Comparison of ENCODE assay signal across 9 cellular contexts in the genomic region with DNA sequence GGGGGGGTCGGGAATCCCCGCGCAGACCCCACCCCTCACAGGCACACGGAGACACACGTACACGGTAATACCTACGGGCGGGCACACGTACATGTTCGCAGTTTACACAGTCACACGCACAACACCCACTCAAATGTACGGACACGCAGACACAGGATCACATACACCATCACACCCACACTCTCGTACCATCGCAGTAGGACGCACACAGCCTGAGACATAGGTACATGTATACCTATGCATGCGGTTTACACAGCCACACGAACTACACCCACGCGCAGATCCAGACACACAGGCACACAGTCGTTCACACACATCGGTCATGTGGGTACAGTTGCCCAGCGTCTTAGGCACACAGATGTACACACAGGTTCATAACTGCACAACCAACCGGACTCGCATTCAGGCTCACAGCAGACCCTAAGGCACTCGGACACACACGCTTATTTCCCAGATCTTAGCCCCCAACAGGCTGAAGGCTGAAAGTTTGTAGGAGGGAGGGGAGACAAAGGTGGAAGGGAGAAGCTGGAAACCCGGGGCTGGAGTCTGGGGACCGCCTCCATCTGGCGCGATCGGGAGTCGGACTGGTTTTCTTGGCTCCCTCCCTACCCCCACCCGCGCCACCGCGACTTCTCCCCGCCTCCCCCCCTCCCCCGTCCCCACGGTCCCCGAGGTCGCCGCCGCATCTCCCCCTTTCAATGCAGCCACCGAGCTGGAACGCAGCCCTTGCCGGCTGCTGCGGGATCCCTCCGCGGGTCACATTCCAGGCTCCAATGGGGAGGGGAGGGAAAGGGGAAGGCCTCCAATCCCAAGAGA. TPM values are rescaled to one million over a fixed set of nuclear protein-coding genes. Genes with fewer than 3 reads are reported as not detected.
DNase-seq lines count a peak whose midpoint lies in the region; ATAC-seq, FAIRE-seq and TF ChIP-seq lines count a peak whose summit lies in the region.
"Had no signal": no experiment of that assay in that cellular context is flagged by ENCODE, and none has a peak within 500 bp of the region (broad histone marks: within the 10 kb centered on the region; RNA-seq: fewer than 3 reads in every experiment).

No MANE protein-coding gene starts in this region.

- peak overlapping the region; percentile 96 to 100 for H3K4me2 ChIP-seq in H1 (ENCODE audit: insufficient read depth in 1 of 2, low read depth in 2 of 2, low read length in 2 of 2)

- H2BK20ac ChIP-seq in H1 (ENCODE audit: low read length): peak overlapping the region; percentile 96; the same call in 1 of the 2 replicates

- H3K14ac ChIP-seq in H1 (ENCODE audit: insufficient read length): peak overlapping the region; percentile 46

- peak overlapping the region; percentile 2 for H3K23ac ChIP-seq in H1 (ENCODE audit: insufficient read length)

- peak overlapping the region; percentile 93 for H3K18ac ChIP-seq in H1 (ENCODE audit: extremely low read depth, low read length)

- H4K20me1 ChIP-seq in H1 (replicated peaks in 1 of 2; ENCODE audit: control insufficient read depth in 1 of 2, insufficient read depth in 2 of 2, low read length in 2 of 2): peaks cover 4 to 10% of the 10 kb centered on the region in 2 experiments

- peaks cover 12% of the 10 kb centered on the region for H3K23me2 ChIP-seq in H1 (ENCODE audit: low read depth, low read length)

- H2BK15ac ChIP-seq in H1 (ENCODE audit: low read length): peak overlapping the region; percentile 99

- no peak overlapping the region for H2AFZ ChIP-seq in H1 (ENCODE audit: low read length)

- H3K36me3 ChIP-seq in H1 (ENCODE audit: control insufficient read depth in 2 of 4, insufficient read depth in 4 of 4, low read length in 3 of 4): no peaks in the 10 kb centered on the region; a peak in 1 of 8 replicates
- H3K36me3 ChIP-seq in muscle layer of colon (ENCODE audit: insufficient read depth, low read length): no peaks in the 10 kb centered on the region
- H3K36me3 ChIP-seq: neutrophil had no signal

- peak overlapping the region; percentile 93 for H2BK120ac ChIP-seq in H1 (replicated peaks; ENCODE audit: low read depth, low read length)

- H2BK12ac ChIP-seq in H1 (ENCODE audit: low read depth, low read length): peak overlapping the region; percentile 100

- H3K79me2 ChIP-seq in H1 (ENCODE audit: control insufficient read depth in 1 of 2, insufficient read depth in 2 of 2, low read length in 2 of 2): peaks cover 8 to 48% of the 10 kb centered on the region in 2 experiments

- H3K56ac ChIP-seq in H1 (replicated peaks; ENCODE audit: insufficient read length, low read depth, low read length): peak overlapping the region; percentile 95

- peaks cover 7% of the 10 kb centered on the region for H3K79me1 ChIP-seq in H1 (ENCODE audit: low read depth, low read length)

- H3K27ac ChIP-seq in H1 (ENCODE audit: low read depth, low read length) (peak overlapping the region; percentile 92), muscle layer of colon (ENCODE audit: low read depth, low read length) (peak overlapping the region; percentile 9)
- H3K27ac ChIP-seq: neutrophil had no signal

- H3K4me3 ChIP-seq in H1 (ENCODE audit: extremely low read depth in 1 of 4, insufficient read depth in 2 of 4, low read depth in 3 of 4, low read length in 4 of 4) (peak overlapping the region; percentile 79 to 100 (median 94)), muscle layer of colon (ENCODE audit: low read depth in 1 of 2, low read length in 2 of 2) (peak overlapping the region; percentile 33 to 71)

- peak in 1 of 2 experiments; percentile 59; a peak in 1 of 3 replicates for TF ChIP-seq EP300 in H1 (IDR thresholded peaks at IDR 0.05; ENCODE audit: borderline replicate concordance in 1 of 2, low read depth in 2 of 2, low read length in 2 of 2)

- DNase-seq in Ammon's horn (ENCODE audit: low spot score): peak; percentile 54
- peak; percentile 34 for DNase-seq in activated CD4-positive, alpha-beta T cell treated with anti-CD3 and anti-CD28 coated beads, Interleukin-2, amount 50 U/mL, for 1 hour
- DNase-seq in H1 (ENCODE audit: low read depth in 1 of 2, low spot score in 2 of 2): no peak
- peak; percentile 49 for DNase-seq in superior temporal gyrus (ENCODE audit: extremely low spot score)
- DNase-seq in OCI-M2 (lab: John Stamatoyannopoulos, UW; ENCODE audit: unreplicated experiment): no peak
- no peak for DNase-seq in NCI-H2196 treated with DMSO at 0.1 percent for 48 hours (lab: John Stamatoyannopoulos, UW; ENCODE audit: unreplicated experiment)

- CTCF ChIA-PET in H1 (lab: Charles Lee; ENCODE audit: partially characterized antibody): interaction anchor here (0.6 to 11.2 kb wide), 12 partner anchors 12 to 226 kb away, joined by 3 to 220 read pairs (median 4); a partner anchor contains a TSS

- peak in 1 of 3 experiments; percentile 0; a peak in 2 of 4 replicates for TF ChIP-seq CTCF in H1 (IDR thresholded peaks at IDR 0.05; ENCODE audit: control extremely low read depth in 1 of 3, insufficient read depth in 1 of 3, low read depth in 1 of 3, low read length in 3 of 3)

- TF ChIP-seq POLR2A in H1 (IDR thresholded peaks at IDR 0.05; ENCODE audit: control extremely low read depth in 1 of 2, low read depth in 2 of 2, low read length in 2 of 2): peak in 1 of 2 experiments; percentile 53; a peak in 1 of 3 replicates

- H3K9me3 ChIP-seq in H1 (ENCODE audit: insufficient read depth in 2 of 2, low read depth in 1 of 2, low read length in 1 of 2): no peaks in the 10 kb centered on the region
- no peaks in the 10 kb centered on the region for H3K9me3 ChIP-seq in muscle layer of colon (ENCODE audit: low read length)
- H3K9me3 ChIP-seq: neutrophil had no signal

- H2AK5ac ChIP-seq in H1 (ENCODE audit: low read depth, low read length): peak overlapping the region; percentile 100

- H4K5ac ChIP-seq in H1 (ENCODE audit: insufficient read length, low read depth, low read length): peak overlapping the region; percentile 31

- FAIRE-seq in H1 (lab: Jason Lieb, UNC): no peak

- peak overlapping the region; percentile 99 for H2BK5ac ChIP-seq in H1 (ENCODE audit: low read depth, low read length)

- POLR2A ChIA-PET in H1 (lab: Charles Lee; ENCODE audit: partially characterized antibody): interaction anchor here (0.6 to 17.2 kb wide), 15 partner anchors 10 to 63 kb away, joined by 3 to 295 read pairs (median 7); partner anchors contain the start of genes S100PBP and YARS1

- peak overlapping the region; percentile 100 for H4K91ac ChIP-seq in H1 (replicated peaks; ENCODE audit: insufficient read length, low read length)

- H4K8ac ChIP-seq in H1 (ENCODE audit: extremely low read depth, insufficient read depth, low read length): peak overlapping the region; percentile 91

- H3K9ac ChIP-seq in H1 (replicated peaks in 1 of 4; ENCODE audit: extremely low read depth in 1 of 4, low read depth in 3 of 4, low read length in 3 of 4) (peak overlapping the region; percentile 79 to 99 (median 86)), muscle layer of colon (ENCODE audit: low read length) (peak overlapping the region; percentile 38)

- peak overlapping the region; percentile 96 for H3K4ac ChIP-seq in H1 (replicated peaks; ENCODE audit: insufficient read length, low read depth, low read length)

- H3K27me3 ChIP-seq in H1 (replicated peaks in 1 of 4; ENCODE audit: control insufficient read depth in 3 of 4, extremely low read depth in 1 of 4, insufficient read depth in 3 of 4, low read length in 3 of 4) (no peaks in the 10 kb centered on the region), muscle layer of colon (ENCODE audit: control insufficient read depth in 1 of 2, insufficient read depth in 2 of 2, low read length in 2 of 2) (no peaks in the 10 kb centered on the region)

- peak in 1 of 2 experiments; percentile 9; a peak in 1 of 4 replicates for TF ChIP-seq RAD21 in H1 (IDR thresholded peaks at IDR 0.05 in 1 of 2, conservative IDR thresholded peaks at IDR 0.05 in 1 of 2; ENCODE audit: low read depth in 2 of 2, low read length in 2 of 2)

- peak; percentile 18 for ATAC-seq in HG03175 (IDR thresholded peaks at IDR 0.05; ENCODE audit: unreplicated experiment)

- 3% methylated on average over 32 of the region's 50 CpGs; no CpG with 5 or more reads in 1 of the 2 experiments for WGBS in H1 (ENCODE audit: extremely low coverage in 1 of 2, insufficient coverage in 1 of 2, insufficient read length in 1 of 2, insufficient replicate concordance in 2 of 2, low coverage in 1 of 2, low lambda C conversion rate in 2 of 2, missing lambda C conversion rate in 1 of 2), 2 experiments

- H3K4me1 ChIP-seq in H1 (replicated peaks in 1 of 4; ENCODE audit: control insufficient read depth in 3 of 4, insufficient read depth in 4 of 4, low read length in 3 of 4) (peaks cover 23 to 44% (median 29%) of the 10 kb centered on the region in 4 experiments), muscle layer of colon (ENCODE audit: insufficient read depth, low read length) (peaks cover 15% of the 10 kb centered on the region)

TF ChIP-seq in H1, 55 proteins besides CTCF, POLR2A, EP300 and RAD21 (continues in another document):
- no peak; the same call in 1 of the 2 replicates for TF ChIP-seq RBBP5 (IDR thresholded peaks at IDR 0.05; ENCODE audit: borderline replicate concordance, low read depth, low read length)
- no peak for TF ChIP-seq SUZ12 (IDR thresholded peaks at IDR 0.05; ENCODE audit: low read length)
- no peak for TF ChIP-seq RNF2 (IDR thresholded peaks at IDR 0.05; ENCODE audit: borderline replicate concordance, low read depth, low read length, missing control alignments, poor library complexity, severe bottlenecking)
- TF ChIP-seq KDM5A (IDR thresholded peaks at IDR 0.05; ENCODE audit: low read length): no peak
- no peak for TF ChIP-seq EGR1 (IDR thresholded peaks at IDR 0.05; ENCODE audit: borderline replicate concordance, low read depth, low read length)
- TF ChIP-seq ASH2L (IDR thresholded peaks at IDR 0.05; ENCODE audit: low read length): no peak
- TF ChIP-seq KDM1A (IDR thresholded peaks at IDR 0.05; ENCODE audit: borderline replicate concordance, low read length): peak; percentile 1; the same call in 1 of the 2 replicates
- no peak for TF ChIP-seq CHD1 (IDR thresholded peaks at IDR 0.05; ENCODE audit: low read depth, low read length)
- TF ChIP-seq SP2 (IDR thresholded peaks at IDR 0.05; ENCODE audit: low read length): no peak
- TF ChIP-seq POU5F1 (IDR thresholded peaks at IDR 0.05; ENCODE audit: low read depth, low read length): no peak
- no peak; the same call in 1 of the 2 replicates for TF ChIP-seq TBP (IDR thresholded peaks at IDR 0.05; ENCODE audit: low read depth, low read length)

RNA-seq across cellular contexts. Expression of gene SYNC, which starts 51.9 kb away (rescaled TPM):
- total RNA-seq in H1 (2021; fragmentation: NEBNext Ultra II Directional; extraction: Animal tissue kit (Norgen Biotek cat#: 25700)): 0.17 TPM in 1 of 2 replicates, not detected in the other
- polyA plus RNA-seq in H1 (2011; rRNA removed): 0.06 TPM in 1 of 2 replicates, not detected in the other
- 0.45 TPM for polyA plus RNA-seq in H1 (2011; cell fraction: cytosol; rRNA removed)
- polyA plus RNA-seq in H1 (2011; cell fraction: nucleus; rRNA removed): not detected
- not detected in 4 replicates for polyA plus RNA-seq in H1 (2012, experiment 1 of 2)
- not detected for polyA plus RNA-seq in H1 (2012, experiment 2 of 2)
- 0.08 TPM for polyA plus RNA-seq in H1 (2013, experiment 1 of 2)
- polyA plus RNA-seq in H1 (2013, experiment 2 of 2): 0.06 TPM
- 0.12 TPM in 1 of 2 replicates, not detected in the other for polyA minus RNA-seq in H1 (2011; rRNA and poly(A)+ RNA removed)
- polyA minus RNA-seq in H1 (2011; cell fraction: cytosol; rRNA and poly(A)+ RNA removed): not detected
- 0.20 TPM for polyA minus RNA-seq in H1 (2011; cell fraction: nucleus; rRNA and poly(A)+ RNA removed)

Comparison
In these comparisons a context has a peak if more than half of its experiments do, and no peak if none do; other contexts are left out.
1. DNase-seq: peak in Ammon's horn (single experiment), activated CD4-positive, alpha-beta T cell treated with anti-CD3 and anti-CD28 coated beads, Interleukin-2, amount 50 U/mL, for 1 hour (single experiment) and superior temporal gyrus (single experiment); none in H1 (0 of 2), OCI-M2 (single experiment) and NCI-H2196 treated with DMSO at 0.1 percent for 48 hours (single experiment).